Comparison of ENCODE assay signal across 33 cellular contexts in genomic region chr6:26340066-26340465, GRCh38.
"Had no signal": no experiment of that assay in that cellular context is flagged by ENCODE, and none has a peak within 500 bp of the region (broad histone marks: within the 10 kb centered on the region; RNA-seq: fewer than 3 reads in every experiment).

No MANE protein-coding gene starts in this region.

- H3K79me2 ChIP-seq: hepatocyte had no signal

- H3K27me3 ChIP-seq: foreskin keratinocyte, hepatocyte, upper lobe of right lung, uterus had no signal

- H3K36me3 Mint-ChIP-seq: mesothelial cell of epicardium; natural killer cell treated with Interleukin-12 subunit alpha and Interleukin-12 subunit beta and Interleukin-15 and Interleukin-18, amount 100 ng/mL, for 72 hours had no signal

- DNase-seq: dorsolateral prefrontal cortex; effector CD4-positive, alpha-beta T cell; endodermal cell; foreskin keratinocyte; heart left ventricle; kidney; mesenchymal stem cell; mucosa of descending colon; naive B cell; pancreas; right lobe of liver; stimulated activated CD4-positive, alpha-beta T cell treated with anti-CD3 and anti-CD28 coated beads, Interleukin-12 subunit alpha, Interleukin-12 subunit beta, amount 100 ng/mL, for 4 hours; stimulated activated CD4-positive, alpha-beta T cell treated with anti-CD3 and anti-CD28 coated beads, Interleukin-1b, Interleukin-23, amount 100 ng/mL, for 48 hours; stimulated activated CD4-positive, alpha-beta T cell treated with anti-CD3 and anti-CD28 coated beads, Interleukin-4, amount 100 ng/mL, for 1 hour; stimulated activated CD8-positive, alpha-beta memory T cell treated with anti-CD3 and anti-CD28 coated beads, Interleukin-4, amount 100 ng/mL, for 48 hours; stimulated activated naive CD4-positive, alpha-beta T cell; stimulated activated naive CD8-positive, alpha-beta T cell treated with anti-CD3 and anti-CD28 coated beads, Interleukin-15, amount 100 ng/mL, for 72 hours; transverse colon; upper lobe of right lung; uterus had no signal

- H3K27me3 Mint-ChIP-seq: stimulated activated naive CD8-positive, alpha-beta T cell treated with anti-CD3 and anti-CD28 coated beads, Interleukin-15, amount 100 ng/mL, for 72 hours had no signal

- H3K4me1 ChIP-seq: pancreas, right lobe of liver, upper lobe of right lung, uterus had no signal

- H3K27ac ChIP-seq: dorsolateral prefrontal cortex, epithelial cell of prostate, foreskin keratinocyte, gastroesophageal sphincter, heart left ventricle, hepatocyte, neutrophil, pancreas, right lobe of liver, suprapubic skin, transverse colon, upper lobe of right lung, uterus had no signal

- H3K36me3 ChIP-seq: gastroesophageal sphincter, heart left ventricle, neutrophil, pancreas, right lobe of liver, suprapubic skin, transverse colon, upper lobe of right lung, uterus had no signal

- H3K4me2 ChIP-seq: hepatocyte, smooth muscle cell had no signal

- H3K4me3 Mint-ChIP-seq: endodermal cell; mesothelial cell of epicardium; naive B cell; natural killer cell treated with Interleukin-12 subunit alpha and Interleukin-12 subunit beta and Interleukin-15 and Interleukin-18, amount 100 ng/mL, for 72 hours; neural crest cell; stimulated activated naive CD8-positive, alpha-beta T cell treated with anti-CD3 and anti-CD28 coated beads, Interleukin-15, amount 100 ng/mL, for 72 hours had no signal

- H3K9me3 Mint-ChIP-seq: endodermal cell; mesothelial cell of epicardium; naive B cell; natural killer cell treated with Interleukin-12 subunit alpha and Interleukin-12 subunit beta and Interleukin-15 and Interleukin-18, amount 100 ng/mL, for 72 hours; neural crest cell; stimulated activated naive CD8-positive, alpha-beta T cell treated with anti-CD3 and anti-CD28 coated beads, Interleukin-15, amount 100 ng/mL, for 72 hours had no signal

- H2AFZ ChIP-seq: hepatocyte had no signal

- H3K27ac Mint-ChIP-seq: endodermal cell; mesothelial cell of epicardium; naive B cell; progenitor cell of endocrine pancreas; stimulated activated naive CD8-positive, alpha-beta T cell treated with anti-CD3 and anti-CD28 coated beads, Interleukin-15, amount 100 ng/mL, for 72 hours had no signal

- ATAC-seq: esophagus mucosa; foreskin keratinocyte; gastroesophageal sphincter; heart left ventricle; left lobe of liver; mucosa of descending colon; natural killer cell treated with Interleukin-12 subunit alpha and Interleukin-12 subunit beta and Interleukin-15 and Interleukin-18, amount 100 ng/mL, for 72 hours; pancreas; right lobe of liver; stimulated activated naive CD8-positive, alpha-beta T cell treated with anti-CD3 and anti-CD28 coated beads, Interleukin-15, amount 100 ng/mL, for 72 hours; upper lobe of right lung had no signal

- H3K4me3 ChIP-seq: dorsolateral prefrontal cortex, gastroesophageal sphincter, heart left ventricle, hepatocyte, lung, mucosa of descending colon, pancreas, right lobe of liver, smooth muscle cell, suprapubic skin, transverse colon, upper lobe of right lung, uterus had no signal
